In the genomic region with DNA sequence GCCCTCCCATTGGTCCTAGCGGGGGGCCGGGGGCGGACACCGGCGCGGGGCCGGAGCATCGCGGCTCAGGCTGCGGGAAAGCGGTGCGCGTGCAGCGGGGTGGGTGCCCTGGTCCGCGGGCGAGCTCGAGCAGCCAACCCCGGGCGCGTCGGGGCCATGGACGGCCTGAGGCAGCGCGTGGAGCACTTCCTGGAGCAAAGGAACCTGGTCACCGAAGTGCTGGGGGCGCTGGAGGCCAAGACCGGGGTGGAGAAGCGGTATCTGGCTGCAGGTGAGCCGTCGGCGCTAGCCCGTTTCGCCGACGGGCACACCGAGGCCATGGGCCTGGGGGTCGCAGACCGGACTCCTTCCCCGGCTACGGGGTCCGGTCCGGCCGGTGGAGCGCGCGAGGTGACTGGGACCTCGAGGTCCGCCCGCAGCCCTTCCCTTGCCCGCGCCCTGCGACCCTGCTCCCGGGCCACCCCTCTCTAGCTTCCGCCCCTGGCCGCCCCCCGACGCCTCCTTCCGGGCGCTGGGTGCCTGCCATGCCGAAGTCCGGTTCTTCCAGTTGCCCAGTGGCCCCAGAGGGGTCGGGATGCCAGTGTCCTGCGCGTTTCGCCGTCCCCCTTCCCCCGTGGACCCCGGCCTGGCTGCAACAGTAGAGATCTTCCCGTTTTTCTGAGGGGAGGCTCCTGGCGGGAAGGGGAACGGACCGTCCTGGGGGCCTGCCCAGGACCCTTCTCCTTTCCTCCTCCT, we compare ENCODE assay signal across 1 cellular context.
TF ChIP-seq lines count a peak whose summit lies in the region.

REEP6 (plus strand) TSS at position 68 of the 735 bp plus-strand sequence; CDS start at position 157, 89 bp downstream.

TF ChIP-seq in HepG2, 621 proteins besides CTCF, POLR2A, EP300 and RAD21 (continued from another document and continues in another):
- TF ChIP-seq, protein P1, sequence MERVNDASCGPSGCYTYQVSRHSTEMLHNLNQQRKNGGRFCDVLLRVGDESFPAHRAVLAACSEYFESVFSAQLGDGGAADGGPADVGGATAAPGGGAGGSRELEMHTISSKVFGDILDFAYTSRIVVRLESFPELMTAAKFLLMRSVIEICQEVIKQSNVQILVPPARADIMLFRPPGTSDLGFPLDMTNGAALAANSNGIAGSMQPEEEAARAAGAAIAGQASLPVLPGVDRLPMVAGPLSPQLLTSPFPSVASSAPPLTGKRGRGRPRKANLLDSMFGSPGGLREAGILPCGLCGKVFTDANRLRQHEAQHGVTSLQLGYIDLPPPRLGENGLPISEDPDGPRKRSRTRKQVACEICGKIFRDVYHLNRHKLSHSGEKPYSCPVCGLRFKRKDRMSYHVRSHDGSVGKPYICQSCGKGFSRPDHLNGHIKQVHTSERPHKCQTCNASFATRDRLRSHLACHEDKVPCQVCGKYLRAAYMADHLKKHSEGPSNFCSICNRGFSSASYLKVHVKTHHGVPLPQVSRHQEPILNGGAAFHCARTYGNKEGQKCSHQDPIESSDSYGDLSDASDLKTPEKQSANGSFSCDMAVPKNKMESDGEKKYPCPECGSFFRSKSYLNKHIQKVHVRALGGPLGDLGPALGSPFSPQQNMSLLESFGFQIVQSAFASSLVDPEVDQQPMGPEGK (CRISPR knock-in tag; IDR thresholded peaks at IDR 0.05): 0 out of 2 replicates have a peak, but pooled peaks have one; percentile 24
- TF ChIP-seq NFE2L2 (IDR thresholded peaks at IDR 0.05; ENCODE audit: low read length) (no peak), ZNF451 (CRISPR knock-in tag; IDR thresholded peaks at IDR 0.05) (peak; percentile 53; the same call in 1 of the 2 replicates), ZNF431 (CRISPR knock-in tag; IDR thresholded peaks at IDR 0.05; ENCODE audit: borderline replicate concordance, low read depth) (0 out of 2 replicates have a peak, but pooled peaks have one; percentile 61), MAX (IDR thresholded peaks at IDR 0.05) (peak; percentile 82), AGO1 (IDR thresholded peaks at IDR 0.05; ENCODE audit: low read depth, low read length, poor library complexity, severe bottlenecking) (no peak), ZMYM3 (CRISPR knock-in tag; IDR thresholded peaks at IDR 0.05) (peak; percentile 92), ZSCAN9 (CRISPR knock-in tag; IDR thresholded peaks at IDR 0.05; ENCODE audit: borderline replicate concordance) (no peak), ZNF256 (CRISPR knock-in tag; conservative IDR thresholded peaks at IDR 0.05) (peak; percentile 78; the same call in 1 of the 2 replicates), PHF20 (CRISPR knock-in tag; IDR thresholded peaks at IDR 0.05) (peak; percentile 32; the same call in 1 of the 2 replicates), ZNF782 (CRISPR knock-in tag; IDR thresholded peaks at IDR 0.05; ENCODE audit: borderline replicate concordance) (no peak), ZNF768 (CRISPR knock-in tag; IDR thresholded peaks at IDR 0.05) (peak; percentile 54; the same call in 1 of the 2 replicates), EED (CRISPR knock-in tag; IDR thresholded peaks at IDR 0.05) (peak; percentile 83; the same call in 1 of the 2 replicates), ZSCAN29 (CRISPR knock-in tag; conservative IDR thresholded peaks at IDR 0.05) (no peak), ZNF362 (CRISPR knock-in tag; IDR thresholded peaks at IDR 0.05; ENCODE audit: borderline replicate concordance) (no peak), GABPB1 (CRISPR knock-in tag; IDR thresholded peaks at IDR 0.05) (peak; percentile 57; the same call in 1 of the 2 replicates), ZNF761 (CRISPR knock-in tag; conservative IDR thresholded peaks at IDR 0.05) (no peak), KAT2B (IDR thresholded peaks at IDR 0.05; ENCODE audit: borderline replicate concordance, low read depth, low read length) (no peak), ZNF850 (CRISPR knock-in tag; conservative IDR thresholded peaks at IDR 0.05) (0 out of 2 replicates have a peak, but pooled peaks have one; percentile 23), ZSCAN12 (CRISPR knock-in tag; IDR thresholded peaks at IDR 0.05) (peak; percentile 86; the same call in 1 of the 2 replicates), MIER2 (CRISPR knock-in tag; IDR thresholded peaks at IDR 0.05) (no peak), ZNF101 (CRISPR knock-in tag; IDR thresholded peaks at IDR 0.05; ENCODE audit: borderline replicate concordance, low read depth) (no peak), ZNF235 (CRISPR knock-in tag; IDR thresholded peaks at IDR 0.05; ENCODE audit: borderline replicate concordance) (no peak; the same call in 1 of the 2 replicates), PCBP1 (IDR thresholded peaks at IDR 0.05; ENCODE audit: borderline replicate concordance, low read depth, low read length) (peak; percentile 56; the same call in 1 of the 2 replicates), ZSCAN30 (CRISPR knock-in tag; IDR thresholded peaks at IDR 0.05) (no peak), RNF2 (conservative IDR thresholded peaks at IDR 0.05; ENCODE audit: low read depth) (peak; percentile 86), ZC3H13 (CRISPR knock-in tag; IDR thresholded peaks at IDR 0.05) (peak; percentile 75), ZBTB1 (CRISPR knock-in tag; IDR thresholded peaks at IDR 0.05; ENCODE audit: borderline replicate concordance) (no peak), MED1 (CRISPR knock-in tag; IDR thresholded peaks at IDR 0.05) (peak; percentile 69), TFDP2 (CRISPR knock-in tag; IDR thresholded peaks at IDR 0.05) (peak; percentile 46; the same call in 1 of the 2 replicates), PAXIP1 (CRISPR knock-in tag; conservative IDR thresholded peaks at IDR 0.05) (peak; percentile 10; the same call in 1 of the 2 replicates), STAG1 (CRISPR knock-in tag; IDR thresholded peaks at IDR 0.05) (no peak), PRMT3 (CRISPR knock-in tag; IDR thresholded peaks at IDR 0.05; ENCODE audit: borderline replicate concordance, low read depth) (no peak), DNMT1 (CRISPR knock-in tag; IDR thresholded peaks at IDR 0.05) (no peak)
- TF ChIP-seq, protein P2, sequence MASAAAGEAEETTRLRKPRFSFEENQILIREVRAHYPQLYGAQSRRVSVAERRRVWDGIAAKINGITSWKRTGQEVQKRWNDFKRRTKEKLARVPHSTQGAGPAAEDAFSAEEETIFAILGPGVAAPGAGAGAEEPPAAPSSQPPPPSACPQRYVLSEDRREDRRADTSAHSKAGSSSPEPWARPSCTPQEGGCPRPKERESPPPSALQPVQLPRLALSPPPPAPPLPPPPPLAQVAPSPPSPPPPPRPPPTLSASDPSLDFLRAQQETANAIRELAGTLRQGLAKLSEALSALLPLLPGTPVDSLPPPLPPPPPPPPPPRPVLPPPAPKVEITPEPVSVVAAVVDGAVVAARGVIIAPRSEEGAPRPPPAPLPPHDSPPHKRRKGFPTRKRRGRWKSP (CRISPR knock-in tag; IDR thresholded peaks at IDR 0.05): 0 out of 2 replicates have a peak, but pooled peaks have one; percentile 55
- TF ChIP-seq, protein P3, sequence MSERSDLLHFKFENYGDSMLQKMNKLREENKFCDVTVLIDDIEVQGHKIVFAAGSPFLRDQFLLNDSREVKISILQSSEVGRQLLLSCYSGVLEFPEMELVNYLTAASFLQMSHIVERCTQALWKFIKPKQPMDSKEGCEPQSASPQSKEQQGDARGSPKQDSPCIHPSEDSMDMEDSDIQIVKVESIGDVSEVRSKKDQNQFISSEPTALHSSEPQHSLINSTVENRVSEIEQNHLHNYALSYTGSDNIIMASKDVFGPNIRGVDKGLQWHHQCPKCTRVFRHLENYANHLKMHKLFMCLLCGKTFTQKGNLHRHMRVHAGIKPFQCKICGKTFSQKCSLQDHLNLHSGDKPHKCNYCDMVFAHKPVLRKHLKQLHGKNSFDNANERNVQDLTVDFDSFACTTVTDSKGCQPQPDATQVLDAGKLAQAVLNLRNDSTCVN (CRISPR knock-in tag; IDR thresholded peaks at IDR 0.05; ENCODE audit: borderline replicate concordance): no peak
- TF ChIP-seq, protein P4, sequence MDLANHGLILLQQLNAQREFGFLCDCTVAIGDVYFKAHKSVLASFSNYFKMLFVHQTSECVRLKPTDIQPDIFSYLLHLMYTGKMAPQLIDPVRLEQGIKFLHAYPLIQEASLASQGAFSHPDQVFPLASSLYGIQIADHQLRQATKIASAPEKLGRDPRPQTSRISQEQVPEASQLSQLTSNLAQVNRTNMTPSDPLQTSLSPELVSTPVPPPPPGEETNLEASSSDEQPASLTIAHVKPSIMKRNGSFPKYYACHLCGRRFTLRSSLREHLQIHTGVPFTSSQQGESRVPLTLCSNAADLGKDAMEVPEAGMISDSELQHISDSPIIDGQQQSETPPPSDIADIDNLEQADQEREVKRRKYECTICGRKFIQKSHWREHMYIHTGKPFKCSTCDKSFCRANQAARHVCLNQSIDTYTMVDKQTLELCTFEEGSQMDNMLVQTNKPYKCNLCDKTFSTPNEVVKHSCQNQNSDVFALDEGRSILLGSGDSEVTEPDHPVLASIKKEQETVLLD (CRISPR knock-in tag; IDR thresholded peaks at IDR 0.05; ENCODE audit: low read depth): peak; percentile 71
- TF ChIP-seq, protein P5, sequence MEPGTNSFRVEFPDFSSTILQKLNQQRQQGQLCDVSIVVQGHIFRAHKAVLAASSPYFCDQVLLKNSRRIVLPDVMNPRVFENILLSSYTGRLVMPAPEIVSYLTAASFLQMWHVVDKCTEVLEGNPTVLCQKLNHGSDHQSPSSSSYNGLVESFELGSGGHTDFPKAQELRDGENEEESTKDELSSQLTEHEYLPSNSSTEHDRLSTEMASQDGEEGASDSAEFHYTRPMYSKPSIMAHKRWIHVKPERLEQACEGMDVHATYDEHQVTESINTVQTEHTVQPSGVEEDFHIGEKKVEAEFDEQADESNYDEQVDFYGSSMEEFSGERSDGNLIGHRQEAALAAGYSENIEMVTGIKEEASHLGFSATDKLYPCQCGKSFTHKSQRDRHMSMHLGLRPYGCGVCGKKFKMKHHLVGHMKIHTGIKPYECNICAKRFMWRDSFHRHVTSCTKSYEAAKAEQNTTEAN (CRISPR knock-in tag; conservative IDR thresholded peaks at IDR 0.05): 0 out of 2 replicates have a peak, but pooled peaks have one; percentile 46
- TF ChIP-seq, protein P6, sequence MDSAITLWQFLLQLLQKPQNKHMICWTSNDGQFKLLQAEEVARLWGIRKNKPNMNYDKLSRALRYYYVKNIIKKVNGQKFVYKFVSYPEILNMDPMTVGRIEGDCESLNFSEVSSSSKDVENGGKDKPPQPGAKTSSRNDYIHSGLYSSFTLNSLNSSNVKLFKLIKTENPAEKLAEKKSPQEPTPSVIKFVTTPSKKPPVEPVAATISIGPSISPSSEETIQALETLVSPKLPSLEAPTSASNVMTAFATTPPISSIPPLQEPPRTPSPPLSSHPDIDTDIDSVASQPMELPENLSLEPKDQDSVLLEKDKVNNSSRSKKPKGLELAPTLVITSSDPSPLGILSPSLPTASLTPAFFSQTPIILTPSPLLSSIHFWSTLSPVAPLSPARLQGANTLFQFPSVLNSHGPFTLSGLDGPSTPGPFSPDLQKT (CRISPR knock-in tag; IDR thresholded peaks at IDR 0.05; ENCODE audit: borderline replicate concordance): no peak
- TF ChIP-seq, protein P7, sequence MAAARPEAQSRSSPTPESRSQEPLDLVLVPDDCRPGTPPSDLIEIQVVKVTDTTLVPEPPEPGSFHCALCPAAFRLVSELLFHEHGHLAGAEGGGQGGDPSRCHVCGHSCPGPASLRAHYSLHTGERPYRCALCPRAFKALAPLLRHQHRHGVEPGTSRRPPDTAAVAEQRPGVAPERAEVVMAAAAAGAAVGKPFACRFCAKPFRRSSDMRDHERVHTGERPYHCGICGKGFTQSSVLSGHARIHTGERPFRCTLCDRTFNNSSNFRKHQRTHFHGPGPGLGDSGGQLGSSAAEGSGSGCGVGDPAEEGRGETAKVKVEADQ (CRISPR knock-in tag; IDR thresholded peaks at IDR 0.05; ENCODE audit: borderline replicate concordance): 0 out of 2 replicates have a peak, but pooled peaks have one; percentile 48
